ENCODE assay signal across 1 cellular context in genomic region chr19:45994456-45994988, GRCh38.
TF ChIP-seq lines count a peak whose summit lies in the region.

No MANE protein-coding gene starts in this region.

TF ChIP-seq in endothelial cell of umbilical vein, 7 proteins besides CTCF, POLR2A, EP300 and RAD21 (continued from another document):
- no peak for TF ChIP-seq GATA2 (IDR thresholded peaks at IDR 0.05; ENCODE audit: insufficient read depth, insufficient read length, low read depth, low read length)
- TF ChIP-seq EZH2 (IDR thresholded peaks at IDR 0.05; ENCODE audit: borderline replicate concordance, low read depth, low read length, severe bottlenecking), result no peak
- no peak for TF ChIP-seq POLR2AphosphoS5 (IDR thresholded peaks at IDR 0.05; ENCODE audit: insufficient read depth, low read depth, low read length)
